Comparison of ENCODE assay signal across 17 cellular contexts in genomic region chr1:205061227-205061626, GRCh38. TPM values are rescaled to one million over a fixed set of nuclear protein-coding genes. Genes with fewer than 3 reads are reported as not detected.
DNase-seq lines count a peak whose midpoint lies in the region; ATAC-seq, FAIRE-seq and TF ChIP-seq lines count a peak whose summit lies in the region.
"Had no signal": no experiment of that assay in that cellular context is flagged by ENCODE, and none has a peak within 500 bp of the region (broad histone marks: within the 10 kb centered on the region; RNA-seq: fewer than 3 reads in every experiment).

No MANE protein-coding gene starts in this region.

- DNase-seq in A549 (ENCODE audit: low read depth in 1 of 2, low spot score in 1 of 2): no peak
- DNase-seq in mesenchymal stem cell: no peak
- no peak for DNase-seq in AG08396 (ENCODE audit: low spot score)
- no peak for DNase-seq in urothelium cell line (ENCODE audit: low spot score)
- DNase-seq in globus pallidus (ENCODE audit: low spot score): no peak

- POLR2A ChIA-PET in A549 (lab: Yijun Ruan, JAX): no interaction called here
- POLR2A ChIA-PET in HEK293 (lab: Yijun Ruan, JAX): interaction anchor here (1.1 to 1.2 kb wide), 2 partner anchors 14 to 72 kb away, joined by 4 to 5 read pairs; no protein-coding TSS in a partner anchor

- H3K27ac Mint-ChIP-seq in brain: peak overlapping the region; percentile 44 to 93 (median 78)
- H3K27ac Mint-ChIP-seq: activated T-helper 1 cell treated with anti-CD3 and anti-CD28 coated beads, Interleukin-12 subunit alpha, Interleukin-12 subunit beta, Interleukin-2, Interleukin-4 antibody, amounts not matched to agents 30 ng/mL and 10 ng/mL and 1 ng/mL, durations not matched to agents 14 hours and 24 hours and 36 hours; CD4-positive, alpha-beta T cell; dendritic cell treated with granulocyte-macrophage colony-stimulating factor and Interleukin-4, amounts not matched to agents 40 ng/mL and 50 ng/mL, for 4 days had no signal

- H3K27me3 ChIP-seq in mesenchymal stem cell (ENCODE audit: control insufficient read depth in 1 of 2, insufficient read depth in 1 of 2, low read length in 2 of 2): peaks cover 20 to 51% of the 10 kb centered on the region in 2 experiments

- H3K27me3 Mint-ChIP-seq in brain: peaks cover 3% of the 10 kb centered on the region
- H3K27me3 Mint-ChIP-seq: CD4-positive, alpha-beta T cell; dendritic cell treated with granulocyte-macrophage colony-stimulating factor and Interleukin-4, amounts not matched to agents 40 ng/mL and 50 ng/mL, for 4 days had no signal

- 68% methylated on average over 11 of the region's 14 CpGs for WGBS in A549 (ENCODE audit: missing lambda C conversion rate)
- 67% methylated on average over 14 of the region's 14 CpGs for WGBS in mesenchymal stem cell

- TF ChIP-seq RAD21 in A549 (conservative IDR thresholded peaks at IDR 0.05 in 1 of 2, IDR thresholded peaks at IDR 0.05 in 1 of 2): no peak

- no peak for TF ChIP-seq EP300 in A549 (IDR thresholded peaks at IDR 0.05)

- H3K4me1 Mint-ChIP-seq in brain: peaks cover 26% of the 10 kb centered on the region

- no peak overlapping the region for H2AFZ ChIP-seq in mesenchymal stem cell (ENCODE audit: low read depth, low read length)
- H2AFZ ChIP-seq: GM23248 had no signal

- no peak overlapping the region for H3K14ac ChIP-seq in mesenchymal stem cell (ENCODE audit: low read length in 2 of 2)

- H3K36me3 Mint-ChIP-seq in brain: peaks cover 3% of the 10 kb centered on the region

- no peak overlapping the region for H3K4ac ChIP-seq in mesenchymal stem cell (ENCODE audit: low read depth in 1 of 2, low read length in 2 of 2)

- no peak for TF ChIP-seq POLR2A in A549 (IDR thresholded peaks at IDR 0.05; ENCODE audit: low read length)

- CTCF ChIA-PET in A549 (lab: Yijun Ruan, JAX): interaction anchor here (0.6 to 6.0 kb wide), 72 partner anchors 9 to 504 kb away, joined by 3 to 152 read pairs (median 4); partner anchors contain the start of genes CNTN2 and TMEM81
- CTCF ChIA-PET in HEK293 (lab: Yijun Ruan, JAX): interaction anchor here (0.6 to 5.9 kb wide), 72 partner anchors 8 to 875 kb away, joined by 3 to 282 read pairs (median 4); partner anchors contain the start of genes TMCC2 and TMEM81

- H2BK12ac ChIP-seq in mesenchymal stem cell (ENCODE audit: low read length in 2 of 2): no peak overlapping the region

- H3K9ac ChIP-seq in mesenchymal stem cell (ENCODE audit: low read length): no peak overlapping the region
- H3K9ac ChIP-seq: GM23248 had no signal

- H3K36me3 ChIP-seq in HEK293 (ENCODE audit: control insufficient read depth in 2 of 2, insufficient read depth in 1 of 2, low read length in 2 of 2) (no peaks in the 10 kb centered on the region), mesenchymal stem cell (ENCODE audit: control insufficient read depth in 1 of 2, insufficient read depth in 2 of 2, low read depth in 1 of 2, low read length in 2 of 2) (no peaks in the 10 kb centered on the region)
- H3K36me3 ChIP-seq: lower lobe of right lung, thoracic aorta had no signal

- peak; percentile 14 to 59; a peak in 3 of 6 replicates for ATAC-seq in A549
- no peak for ATAC-seq in GM18519 (IDR thresholded peaks at IDR 0.05; ENCODE audit: low FRiP score, unreplicated experiment)
- ATAC-seq: activated CD4-positive, CD25-positive, alpha-beta regulatory T cell treated with anti-CD3 and anti-CD28 coated beads, Interleukin-2, amount 50 U/mL, for 24 hours had no signal

- no peak for TF ChIP-seq CTCF in A549 (IDR thresholded peaks at IDR 0.05)
- TF ChIP-seq CTCF in HEK293 (tag by site-specific recombination; IDR thresholded peaks at IDR 0.05): no peak
- no peak for TF ChIP-seq CTCF in brain (conservative IDR thresholded peaks at IDR 0.05)

- H3K9me3 Mint-ChIP-seq in brain: no peaks in the 10 kb centered on the region
- H3K9me3 Mint-ChIP-seq: activated T-helper 1 cell treated with anti-CD3 and anti-CD28 coated beads, Interleukin-12 subunit alpha, Interleukin-12 subunit beta, Interleukin-2, Interleukin-4 antibody, amounts not matched to agents 30 ng/mL and 10 ng/mL and 1 ng/mL, durations not matched to agents 14 hours and 24 hours and 36 hours; CD4-positive, alpha-beta T cell; dendritic cell treated with granulocyte-macrophage colony-stimulating factor and Interleukin-4, amounts not matched to agents 40 ng/mL and 50 ng/mL, for 4 days had no signal

- H3K27ac ChIP-seq in A549: no peak overlapping the region
- H3K27ac ChIP-seq in HEK293 (ENCODE audit: extremely low read depth, low read depth, low read length): no peak overlapping the region
- no peak overlapping the region for H3K27ac ChIP-seq in mesenchymal stem cell (ENCODE audit: low read length, poor library complexity, severe bottlenecking)
- H3K27ac ChIP-seq: GM23248, lower lobe of right lung, SK-N-MC, thoracic aorta had no signal

- no peak overlapping the region for H3K4me3 Mint-ChIP-seq in brain
- H3K4me3 Mint-ChIP-seq: activated T-helper 1 cell treated with anti-CD3 and anti-CD28 coated beads, Interleukin-12 subunit alpha, Interleukin-12 subunit beta, Interleukin-2, Interleukin-4 antibody, amounts not matched to agents 30 ng/mL and 10 ng/mL and 1 ng/mL, durations not matched to agents 14 hours and 24 hours and 36 hours; CD4-positive, alpha-beta T cell; dendritic cell treated with granulocyte-macrophage colony-stimulating factor and Interleukin-4, amounts not matched to agents 40 ng/mL and 50 ng/mL, for 4 days had no signal

- no peak overlapping the region for H2BK120ac ChIP-seq in mesenchymal stem cell (ENCODE audit: low read depth, low read length)

- no peak overlapping the region for H3K4me2 ChIP-seq in A549
- no peak overlapping the region for H3K4me2 ChIP-seq in mesenchymal stem cell (ENCODE audit: low read length, poor library complexity, severe bottlenecking)

- no peak overlapping the region for H3K18ac ChIP-seq in mesenchymal stem cell (ENCODE audit: low read depth in 1 of 2, low read length in 2 of 2)

- no peaks in the 10 kb centered on the region for H3K79me1 ChIP-seq in mesenchymal stem cell (replicated peaks; ENCODE audit: low read length, poor library complexity, severe bottlenecking)

- peak overlapping the region; percentile 73 for H4K8ac ChIP-seq in mesenchymal stem cell (ENCODE audit: low read length)

- FAIRE-seq in A549 (lab: Jason Lieb, UNC): no peak
- no peak for FAIRE-seq in urothelium cell line (lab: Jason Lieb, UNC)
- FAIRE-seq: RCC 7860 had no signal

- no peak overlapping the region for H2BK5ac ChIP-seq in mesenchymal stem cell (ENCODE audit: low read depth, low read length, poor library complexity, severe bottlenecking)

- H3K4me3 ChIP-seq in A549 (no peak overlapping the region), HEK293 (ENCODE audit: low read depth, low read length) (no peak overlapping the region), mesenchymal stem cell (ENCODE audit: insufficient read depth in 1 of 2, low read depth in 1 of 2, low read length in 2 of 2) (no peak overlapping the region)
- H3K4me3 ChIP-seq: GM23248, lower lobe of right lung, SK-N-MC, thoracic aorta had no signal

- no peak overlapping the region for H3K23ac ChIP-seq in mesenchymal stem cell (ENCODE audit: low read length in 2 of 2)

- H2AK5ac ChIP-seq in mesenchymal stem cell (ENCODE audit: low read length, severe bottlenecking): no peak overlapping the region

- H2BK15ac ChIP-seq in mesenchymal stem cell (ENCODE audit: low read depth, poor library complexity, severe bottlenecking): no peak overlapping the region

- H3K9me3 ChIP-seq in A549 (no peaks in the 10 kb centered on the region), HEK293 (ENCODE audit: control insufficient read depth, insufficient read depth, low read depth, low read length) (no peaks in the 10 kb centered on the region), mesenchymal stem cell (ENCODE audit: control insufficient read depth, low read length) (no peaks in the 10 kb centered on the region)
- H3K9me3 ChIP-seq: lower lobe of right lung, thoracic aorta had no signal

- no peak overlapping the region for H4K91ac ChIP-seq in mesenchymal stem cell (ENCODE audit: low read length)

- no peaks in the 10 kb centered on the region for H3K4me1 ChIP-seq in A549
- no peaks in the 10 kb centered on the region for H3K4me1 ChIP-seq in HEK293 (ENCODE audit: control insufficient read depth, insufficient read depth, low read length)
- H3K4me1 ChIP-seq in mesenchymal stem cell (ENCODE audit: control insufficient read depth, insufficient read depth, low read depth, low read length): peaks cover 6% of the 10 kb centered on the region
- H3K4me1 ChIP-seq: lower lobe of right lung had no signal

TF ChIP-seq in HEK293, 187 proteins besides CTCF, POLR2A, EP300 and RAD21 (continues in another document):
- 0 out of 2 replicates have a peak, but pooled peaks have one; percentile 12 for TF ChIP-seq GLIS2 (tag by site-specific recombination; IDR thresholded peaks at IDR 0.05)
- no peak for TF ChIP-seq GLI2 (tag by site-specific recombination; IDR thresholded peaks at IDR 0.05; ENCODE audit: borderline replicate concordance, low read depth)

RNA-seq across cellular contexts. Expression of gene CNTN2, which starts 18.2 kb away (rescaled TPM):
- polyA plus RNA-seq in A549 (2011; rRNA removed): not detected in 2 replicates
- polyA plus RNA-seq in A549 (2012; cell fraction: cytosol; rRNA removed): 0.03 TPM in 1 of 2 replicates, not detected in the other
- polyA plus RNA-seq in A549 (2012; cell fraction: nucleus; rRNA removed): 0.02 TPM in 1 of 2 replicates, not detected in the other
- not detected in 3 replicates for polyA plus RNA-seq in A549 (2017; fragmentation: RNase III; extraction: RNeasy Plus Mini Kit Qiagen cat#74134 plus additional on column Dnase treatment)
- polyA minus RNA-seq in A549 (2011; rRNA and poly(A)+ RNA removed): not detected in 2 replicates
- 114 TPM for polyA plus RNA-seq in brain (ENCODE audit: insufficient read depth, low read depth, low replicate concordance)
- not detected for polyA plus RNA-seq in mesenchymal stem cell (2013, experiment 1 of 2)
- not detected for polyA plus RNA-seq in mesenchymal stem cell (2013, experiment 2 of 2)
- polyA plus RNA-seq: GM23248 had no signal

RNA-seq across cellular contexts. Expression of gene TMEM81, which starts 23.0 kb away (rescaled TPM):
- polyA plus RNA-seq in A549 (2011; rRNA removed) (4.3 and 5.4 TPM in 2 replicates), A549 (2017; fragmentation: RNase III; extraction: RNeasy Plus Mini Kit Qiagen cat#74134 plus additional on column Dnase treatment) (2.0 to 2.3 TPM (median 2.2 TPM) in 3 replicates), brain (ENCODE audit: insufficient read depth, low read depth, low replicate concordance) (5.9 TPM)
- polyA plus RNA-seq in A549 (2012; cell fraction: cytosol; rRNA removed): 1.4 and 1.5 TPM in 2 replicates
- 1.8 and 3.6 TPM in 2 replicates for polyA plus RNA-seq in A549 (2012; cell fraction: nucleus; rRNA removed)
- 6.2 and 7.4 TPM in 2 replicates for polyA minus RNA-seq in A549 (2011; rRNA and poly(A)+ RNA removed)
- polyA plus RNA-seq in mesenchymal stem cell (2013, experiment 1 of 2): 0.73 TPM
- polyA plus RNA-seq in mesenchymal stem cell (2013, experiment 2 of 2): 0.73 TPM

Comparison
In these comparisons a context has a peak if more than half of its experiments do, and no peak if none do; other contexts are left out.
1. RNA of gene CNTN2, which starts 18.2 kb away (polyA plus RNA-seq): 114 TPM in brain (single experiment); 0.02 to 0.03 TPM in A549; every median in the first group is over 100 times any median in the second.